Comparison of ENCODE assay signal across 8 cellular contexts in genomic region chr4:147518846-147519767, GRCh38. TPM values are rescaled to one million over a fixed set of nuclear protein-coding genes. Genes with fewer than 3 reads are reported as not detected.
DNase-seq lines count a peak whose midpoint lies in the region; ATAC-seq and TF ChIP-seq lines count a peak whose summit lies in the region.

No MANE protein-coding gene starts in this region.

- WGBS in aorta, 2 donors, result 95 to 98% methylated on average over 3 of the region's 3 CpGs

- peak; percentile 99 for TF ChIP-seq CTCF in fibroblast of lung (conservative IDR thresholded peaks at IDR 0.05 in 1 of 2, IDR thresholded peaks at IDR 0.05 in 1 of 2; ENCODE audit: low read depth in 1 of 2, low read length in 2 of 2)

- no peak overlapping the region for H3K9ac ChIP-seq in fibroblast of lung (ENCODE audit: insufficient read depth, low read length)

- no peak overlapping the region for H3K27ac ChIP-seq in fibroblast of lung (ENCODE audit: insufficient read depth, low read length)
- no peak overlapping the region for H3K27ac ChIP-seq in aorta (ENCODE audit: low read depth in 1 of 2, low read length in 2 of 2)

- no peaks in the 10 kb centered on the region for H3K36me3 ChIP-seq in fibroblast of lung (ENCODE audit: control insufficient read depth, insufficient read depth, low read length)
- no peaks in the 10 kb centered on the region for H3K36me3 ChIP-seq in aorta (ENCODE audit: control insufficient read depth in 1 of 2, insufficient read depth in 2 of 2, low read length in 1 of 2)

- H3K9me3 ChIP-seq in fibroblast of lung (ENCODE audit: control insufficient read depth, insufficient read depth, low read depth, low read length), result no peaks in the 10 kb centered on the region
- H3K9me3 ChIP-seq in aorta (ENCODE audit: control insufficient read depth, low read length), result no peaks in the 10 kb centered on the region

- H2AFZ ChIP-seq in fibroblast of lung (ENCODE audit: low read length), result peak overlapping the region; percentile 43

- H3K27me3 ChIP-seq in fibroblast of lung (ENCODE audit: control insufficient read depth, insufficient read depth, low read length) (no peaks in the 10 kb centered on the region), aorta (ENCODE audit: control insufficient read depth in 1 of 2, insufficient read depth in 2 of 2, low read length in 1 of 2) (no peaks in the 10 kb centered on the region)

- no peak overlapping the region for H3K4me3 ChIP-seq in fibroblast of lung (replicated peaks in 1 of 4; ENCODE audit: control extremely low read depth in 1 of 4, insufficient read depth in 1 of 4, low read depth in 3 of 4, low read length in 4 of 4)
- no peak overlapping the region for H3K4me3 ChIP-seq in aorta (ENCODE audit: low read length in 2 of 2)

- peak; percentile 95 for ATAC-seq in HG03135 (IDR thresholded peaks at IDR 0.05; ENCODE audit: unreplicated experiment)
- peak; percentile 74 for ATAC-seq in aorta (ENCODE audit: low FRiP score)

- no peaks in the 10 kb centered on the region for H3K4me1 ChIP-seq in fibroblast of lung (ENCODE audit: control insufficient read depth, extremely low read depth, insufficient read depth, low read length)
- H3K4me1 ChIP-seq in aorta (ENCODE audit: control insufficient read depth in 1 of 2, insufficient read depth in 2 of 2, low read length in 2 of 2), result peaks cover 3 to 8% of the 10 kb centered on the region in 2 donors

- intact Hi-C loops in aorta (cut with DNase I), result loop anchor here (5.0 to 10.0 kb wide), 3 partner anchors 66 to 357 kb away; no protein-coding TSS in a partner anchor

- H3K4me2 ChIP-seq in fibroblast of lung (ENCODE audit: extremely low read depth, insufficient read depth, low read length), result no peak overlapping the region

- DNase-seq in D341Med (ENCODE audit: low spot score), result peak; percentile 72
- DNase-seq in GM19238 (ENCODE audit: insufficient read length, low spot score), result peak; percentile 10
- peak; percentile 33 for DNase-seq in NCI-H460 (ENCODE audit: extremely low read depth, low read depth)
- DNase-seq in activated T-cell treated with anti-CD3 and anti-CD28 coated beads for 24 hours (ENCODE audit: low read depth), result peak; percentile 18
- peak; percentile 78 to 89 for DNase-seq in fibroblast of lung (ENCODE audit: low read depth in 2 of 2)
- DNase-seq in nucleus accumbens (lab: John Stamatoyannopoulos, UW), result peak in 38 of 56 donors; percentile 1 to 79 (median 16)
- DNase-seq in aorta, result peak in 1 of 2 donors; percentile 63

- H4K20me1 ChIP-seq in fibroblast of lung (ENCODE audit: control insufficient read depth, extremely low read depth, insufficient read depth, low read length), result no peaks in the 10 kb centered on the region

- no peaks in the 10 kb centered on the region for H3K79me2 ChIP-seq in fibroblast of lung (ENCODE audit: control insufficient read depth, insufficient read depth, low read length)

RNA-seq across cellular contexts. Expression of gene EDNRA, which starts 38.2 kb away (rescaled TPM):
- total RNA-seq in NCI-H460 (2014; rRNA removed; shearing (Covaris generic)), result 0.35 TPM in 1 of 2 replicates, not detected in the other
- polyA plus RNA-seq in NCI-H460 (2014; cell fraction: nucleus; rRNA removed), result not detected in 2 replicates
- total RNA-seq in fibroblast of lung (0.77 and 2.0 TPM in 2 replicates), aorta (10 to 100 TPM; 23.0 to 28.0 TPM)
- polyA plus RNA-seq in fibroblast of lung (1.4 and 9.5 TPM in 2 replicates), aorta (1 to 10 TPM; 2.1 to 5.9 TPM)
- 0.67 and 4.8 TPM in 2 replicates for polyA plus RNA-seq in fibroblast of lung (2012)
- 3.1 and 7.0 TPM in 2 replicates for polyA minus RNA-seq in fibroblast of lung (ENCODE audit: low replicate concordance)
